8 cellular contexts compared by ENCODE assay signal in the genomic region with DNA sequence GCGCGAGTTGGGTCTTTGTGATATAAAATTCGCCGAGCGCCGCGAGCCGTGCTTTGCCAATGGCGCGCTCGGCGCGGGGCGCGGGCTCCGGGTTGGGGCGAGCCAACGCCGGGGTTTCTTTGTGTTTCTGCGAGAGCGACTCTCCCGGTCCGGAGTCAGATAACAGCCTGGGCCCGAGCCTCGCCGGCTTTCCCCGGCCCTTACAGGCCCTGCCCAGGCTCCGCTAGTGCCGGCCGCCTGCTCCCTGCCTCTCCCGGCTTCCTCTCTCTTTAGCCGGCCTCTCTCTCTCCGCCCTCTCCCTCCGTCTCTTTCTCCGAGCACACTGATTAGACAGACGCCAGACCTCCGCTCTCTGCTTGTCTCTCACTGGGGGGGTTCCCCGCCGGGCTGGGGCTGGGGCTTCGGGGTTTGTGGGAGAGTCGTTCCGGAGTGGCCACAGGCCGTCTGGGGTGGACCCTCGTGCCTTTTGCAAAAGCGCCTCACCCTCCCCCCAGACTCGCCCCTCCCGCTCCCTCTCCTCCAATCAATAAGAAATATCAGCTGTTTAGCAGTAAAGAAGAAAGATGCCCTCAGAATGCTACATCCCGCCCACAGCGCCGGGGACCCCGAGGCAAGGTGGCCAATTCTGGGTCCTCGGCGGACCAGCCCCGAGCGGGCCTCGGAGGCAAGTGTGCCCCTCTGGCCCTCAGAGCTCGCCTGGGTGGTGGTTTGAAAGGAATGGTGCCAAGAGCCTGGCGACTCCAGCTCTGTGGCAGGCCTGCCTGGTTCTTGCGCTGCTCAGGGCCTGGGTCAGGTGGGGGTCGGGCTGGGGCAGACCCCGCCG. TPM values are rescaled to one million over a fixed set of nuclear protein-coding genes. Genes with fewer than 3 reads are reported as not detected.
A peak's percentile ranks its signal among the peaks of the same experiment; 100 is the strongest.
DNase-seq lines count a peak whose midpoint lies in the region; ATAC-seq and TF ChIP-seq lines count a peak whose summit lies in the region.

No MANE protein-coding gene starts in this region.

- TF ChIP-seq POLR2A in thyroid gland (IDR thresholded peaks at IDR 0.05): no peak

- H3K27me3 Mint-ChIP-seq in Calu3 (ENCODE audit: unreplicated experiment): no peaks in the 10 kb centered on the region

- DNase-seq in Calu3 (peak; percentile 57), MG63 (peak; percentile 33), caudate nucleus (lab: John Stamatoyannopoulos, UW) (peak in 1 of 61 donors; percentile 20), thyroid gland (peak; percentile 58 to 66), KBM-7 (no peak), GM03348 (ENCODE audit: low spot score) (no peak)

- no peaks in the 10 kb centered on the region for H3K9me3 ChIP-seq in MG63
- no peaks in the 10 kb centered on the region for H3K9me3 ChIP-seq in liver (ENCODE audit: control insufficient read depth in 4 of 4, low read length in 3 of 4)
- H3K9me3 ChIP-seq in thyroid gland: no peaks in the 10 kb centered on the region

- TF ChIP-seq CTCF in Calu3 (IDR thresholded peaks at IDR 0.05; ENCODE audit: unreplicated experiment): no peak
- no peak for TF ChIP-seq CTCF in liver (IDR thresholded peaks at IDR 0.05; ENCODE audit: low read depth, low read length, missing input control)
- no peak for TF ChIP-seq CTCF in thyroid gland (IDR thresholded peaks at IDR 0.05)

- no peak for TF ChIP-seq RAD21 in liver (IDR thresholded peaks at IDR 0.05)

- BruUV-seq in Calu3 (replicated peaks; lab: Mats Ljungman, UMichigan): no TSS peak

- H3K27ac ChIP-seq in caudate nucleus (ENCODE audit: low read depth, low read length): peak overlapping the region; percentile 44
- peak overlapping the region; percentile 90 to 94 for H3K27ac ChIP-seq in liver (ENCODE audit: low read depth in 1 of 2, low read length in 2 of 2)
- peak overlapping the region; percentile 84 to 97 (median 91) for H3K27ac ChIP-seq in thyroid gland

- peaks cover 100% of the 10 kb centered on the region for H3K36me3 Mint-ChIP-seq in Calu3 (ENCODE audit: insufficient read depth, unreplicated experiment)

- H3K4me3 Mint-ChIP-seq in Calu3 (ENCODE audit: low read depth, unreplicated experiment): no peak overlapping the region

- in situ Hi-C loops in KBM-7 (cut with MboI; ENCODE audit: low pct_unique_long_range_greater_than_20kb, low sequenced_read_pairs): loop anchor here (25.0 kb wide), 1 partner anchor 1071 kb away; no protein-coding TSS in a partner anchor

- H3K4me1 ChIP-seq in liver (ENCODE audit: control insufficient read depth in 4 of 4, insufficient read depth in 4 of 4, low read length in 3 of 4): peaks cover 3 to 37% (median 28%) of the 10 kb centered on the region in 4 donors
- H3K4me1 ChIP-seq in thyroid gland: peaks cover 12 to 23% of the 10 kb centered on the region in 2 donors

- no peak overlapping the region for H3K27ac Mint-ChIP-seq in Calu3 (ENCODE audit: unreplicated experiment)

- no peaks in the 10 kb centered on the region for H3K9me3 Mint-ChIP-seq in Calu3 (ENCODE audit: low read depth, unreplicated experiment)

- H3K4me3 ChIP-seq in MG63 (peak overlapping the region; percentile 83), liver (ENCODE audit: low read depth in 1 of 3, low read length in 3 of 3) (peak overlapping the region; percentile 74 to 92 (median 78)), thyroid gland (replicated peaks in 1 of 3) (peak overlapping the region; percentile 30 to 90 (median 74))

- CTCF ChIA-PET in Calu3 (lab: Charles Lee): interaction anchor here (1.2 kb wide), 1 partner anchor 12 kb away, joined by 9 read pairs; no protein-coding TSS in a partner anchor

- H3K9ac ChIP-seq in liver (ENCODE audit: low read depth in 1 of 2, low read length in 2 of 2): peak overlapping the region; percentile 69 to 81

- peaks cover 15% of the 10 kb centered on the region for H3K4me1 Mint-ChIP-seq in Calu3 (ENCODE audit: low read depth, unreplicated experiment)

- no peaks in the 10 kb centered on the region for H3K27me3 ChIP-seq in MG63
- no peaks in the 10 kb centered on the region for H3K27me3 ChIP-seq in liver (ENCODE audit: control insufficient read depth in 4 of 4, insufficient read depth in 4 of 4, low read length in 3 of 4)
- H3K27me3 ChIP-seq in thyroid gland: no peaks in the 10 kb centered on the region

- intact Hi-C loops in Calu3 (cut with micrococcal nuclease; ENCODE audit: unreplicated experiment): no loop called here
- intact Hi-C loops in thyroid gland (cut with DNase I): no loop called here

- 1% methylated on average over 62 of the region's 62 CpGs for WGBS in liver
- 11 to 17% methylated on average over 38 to 50 of the region's 62 CpGs for WGBS in thyroid gland, 2 donors

- H3K36me3 ChIP-seq in MG63 (peaks cover 56% of the 10 kb centered on the region), liver (ENCODE audit: control insufficient read depth in 4 of 4, insufficient read depth in 3 of 4, low read depth in 1 of 4, low read length in 3 of 4) (peaks cover 0 to 5% (median 0%) of the 10 kb centered on the region in 4 donors), thyroid gland (peaks cover 15 to 33% of the 10 kb centered on the region in 2 donors)

- no peak for ATAC-seq in HG03045 (IDR thresholded peaks at IDR 0.05; ENCODE audit: unreplicated experiment)

TF ChIP-seq in liver, 16 proteins besides CTCF, POLR2A, EP300 and RAD21:
- TF ChIP-seq SP1 (IDR thresholded peaks at IDR 0.05) (no peak), RXRA (IDR thresholded peaks at IDR 0.05) (no peak), YY1 (IDR thresholded peaks at IDR 0.05) (no peak), NR2F2 (IDR thresholded peaks at IDR 0.05) (no peak), GABPA (IDR thresholded peaks at IDR 0.05 in 1 of 2, conservative IDR thresholded peaks at IDR 0.05 in 1 of 2) (no peak), FOXA1 (IDR thresholded peaks at IDR 0.05) (no peak)

RNA-seq across cellular contexts. Expression of a gene that starts 2.9 kb away (rescaled TPM):
- 158 and 167 TPM in 2 replicates for total RNA-seq in Calu3 (2022)
- 1.3 and 1.9 TPM in 2 replicates for total RNA-seq in MG63 (2014; rRNA removed; shearing (Covaris generic); ENCODE audit: low replicate concordance)
- total RNA-seq in liver: 1 to 10 TPM; 5.9 to 6.4 TPM
- polyA plus RNA-seq in liver: 10 to 100 TPM; 12.0 to 22.4 TPM
- total RNA-seq in thyroid gland: 10 to 100 TPM; 18.3 to 30.2 (median 20.4) TPM

Comparison
In these comparisons a context has a peak if more than half of its experiments do, and no peak if none do; other contexts are left out.
1. DNase-seq: peak in Calu3 (single experiment), MG63 (single experiment) and thyroid gland (2 of 2); none in KBM-7 (single experiment) and GM03348 (single experiment).
2. Peak in every context shown above with its lines, with median percentiles within 50 percentile points of each other: H3K4me3 ChIP-seq and H3K27ac ChIP-seq.